8 cellular contexts compared by ENCODE assay signal in the genomic region with DNA sequence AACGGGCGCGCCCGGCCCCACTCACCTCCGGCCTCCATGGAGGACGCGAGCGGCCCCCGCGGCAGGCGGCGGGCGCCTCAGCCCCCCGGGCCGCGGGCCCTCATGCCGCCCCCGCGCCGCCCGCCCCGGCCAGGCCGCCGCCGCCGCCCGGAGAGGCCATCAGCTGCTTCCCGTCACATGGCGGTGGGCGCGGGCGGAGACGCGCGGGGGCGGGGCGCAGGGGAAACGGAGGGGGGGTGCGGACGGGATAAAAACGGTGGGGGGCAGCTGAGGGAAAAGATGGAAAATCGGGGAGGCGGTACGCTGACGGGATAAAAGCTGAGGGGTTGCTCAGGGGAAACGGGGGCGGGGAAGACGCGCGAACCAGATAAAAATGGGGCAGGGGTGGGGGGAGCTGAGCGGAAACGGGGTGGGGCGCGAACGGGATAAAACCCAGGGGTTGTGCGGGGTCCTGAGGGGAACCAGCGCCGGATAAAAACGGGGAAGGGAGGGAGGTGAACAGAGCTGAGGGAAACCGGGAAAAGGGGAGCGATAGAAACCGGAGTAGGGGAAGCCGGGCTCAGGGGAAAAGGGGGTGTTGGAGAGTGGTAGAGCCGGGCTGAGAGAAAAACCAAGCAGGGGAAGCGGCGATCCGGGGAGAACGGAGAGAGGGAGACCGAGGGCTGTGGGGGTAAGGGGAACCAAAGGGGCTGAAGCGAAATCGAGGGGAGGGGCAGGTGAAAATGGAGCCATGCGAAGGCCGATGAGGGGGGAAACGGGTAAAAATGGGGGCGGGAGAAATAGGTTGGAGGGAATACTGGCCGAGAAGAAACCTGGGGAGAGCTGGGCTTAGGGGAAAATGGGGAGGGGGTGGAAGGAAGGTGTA. TPM values are rescaled to one million over a fixed set of nuclear protein-coding genes. Genes with fewer than 3 reads are reported as not detected.
DNase-seq lines count a peak whose midpoint lies in the region; ATAC-seq and TF ChIP-seq lines count a peak whose summit lies in the region.

A gene (minus strand): TSS at position 169 of the 865 bp plus-strand sequence. CDS start 131 bp downstream, at position 38.

- POLR2A ChIA-PET in RWPE1 (lab: Yijun Ruan, JAX; ENCODE audit: low non-redundant PET): interaction anchor here (0.6 kb wide), 1 partner anchor 316 kb away, joined by 6 read pairs; no protein-coding TSS in a partner anchor

- peak within 1 kb of the TSS; percentile 90 for H3K4me3 Mint-ChIP-seq in activated naive CD4-positive, alpha-beta T cell treated with anti-CD3 and anti-CD28 coated beads for 36 hours

- peaks cover 5% of the 10 kb centered on the region for H3K27me3 Mint-ChIP-seq in activated naive CD4-positive, alpha-beta T cell treated with anti-CD3 and anti-CD28 coated beads for 36 hours (ENCODE audit: low read depth)

- DNase-seq in RWPE1 (ENCODE audit: low spot score) (peak; percentile 48), foreskin keratinocyte (no peak), NCI-H128 (lab: John Stamatoyannopoulos, UW; ENCODE audit: unreplicated experiment) (no peak)
- DNase-seq in activated naive CD4-positive, alpha-beta T cell treated with anti-CD3 and anti-CD28 coated beads for 36 hours: peak; percentile 51

- no peaks in the 10 kb centered on the region for H3K9me3 Mint-ChIP-seq in activated naive CD4-positive, alpha-beta T cell treated with anti-CD3 and anti-CD28 coated beads for 36 hours

- H3K27me3 ChIP-seq in foreskin keratinocyte (no peaks in the 10 kb centered on the region), neural cell (ENCODE audit: insufficient read depth, low read depth, low read length) (no peaks in the 10 kb centered on the region)

- peak within 1 kb of the TSS; percentile 93 for H3K27ac ChIP-seq in RWPE1
- peak within 1 kb of the TSS; percentile 80 for H3K27ac ChIP-seq in foreskin keratinocyte
- peak within 1 kb of the TSS; percentile 96 for H3K27ac ChIP-seq in neural cell (ENCODE audit: low read length)

- peak within 1 kb of the TSS; percentile 91 for H3K27ac Mint-ChIP-seq in activated naive CD4-positive, alpha-beta T cell treated with anti-CD3 and anti-CD28 coated beads for 36 hours

- H3K4me1 ChIP-seq in foreskin keratinocyte: peaks cover 12% of the 10 kb centered on the region

- H3K4me3 ChIP-seq in neural cell (ENCODE audit: low read length): peak within 1 kb of the TSS; percentile 90

- H3K36me3 Mint-ChIP-seq in activated naive CD4-positive, alpha-beta T cell treated with anti-CD3 and anti-CD28 coated beads for 36 hours (ENCODE audit: low read depth): no peaks in the 10 kb centered on the region

- H3K9me2 ChIP-seq in neural cell (ENCODE audit: insufficient read depth, low read length): no peaks in the 10 kb centered on the region

- no peak for TF ChIP-seq EP300 in neural cell (conservative IDR thresholded peaks at IDR 0.05; ENCODE audit: poor library complexity, severe bottlenecking)

- no peak for TF ChIP-seq POLR2A in GM18505 (IDR thresholded peaks at IDR 0.05; ENCODE audit: borderline replicate concordance, extremely low read depth, insufficient read depth, insufficient read length)

- H3K36me3 ChIP-seq in neural cell (ENCODE audit: insufficient read depth, low read length): no peaks in the 10 kb centered on the region

- peaks cover 45% of the 10 kb centered on the region for H3K4me1 Mint-ChIP-seq in activated naive CD4-positive, alpha-beta T cell treated with anti-CD3 and anti-CD28 coated beads for 36 hours (ENCODE audit: low read depth)

- H3K79me2 ChIP-seq in neural cell (replicated peaks; ENCODE audit: insufficient read depth, low read length): peaks cover 34% of the 10 kb centered on the region

- intact Hi-C loops in activated naive CD4-positive, alpha-beta T cell treated with anti-CD3 and anti-CD28 coated beads for 36 hours (cut with micrococcal nuclease): loop anchor here (1.0 to 5.0 kb wide), 6 partner anchors 45 to 316 kb away; a partner anchor contains a TSS

- H3F3A ChIP-seq in neural cell (ENCODE audit: insufficient read depth, low read length, poor library complexity, severe bottlenecking): no peaks in the 10 kb centered on the region

- peak within 1 kb of the TSS; percentile 90 for H3K4me2 ChIP-seq in neural cell (ENCODE audit: low read length)

- H3K9me3 ChIP-seq in neural cell (ENCODE audit: low read length): no peaks in the 10 kb centered on the region

- TF ChIP-seq RAD21 in neural cell (conservative IDR thresholded peaks at IDR 0.05): no peak

- H4K20me1 ChIP-seq in neural cell (ENCODE audit: insufficient read depth): no peaks in the 10 kb centered on the region

- ATAC-seq in GM18505 (IDR thresholded peaks at IDR 0.05; ENCODE audit: unreplicated experiment): peak; percentile 44
- peak; percentile 67 for ATAC-seq in HG03432 (IDR thresholded peaks at IDR 0.05; ENCODE audit: unreplicated experiment)
- ATAC-seq in foreskin keratinocyte: peak; percentile 37

- H3K9ac ChIP-seq in neural cell (ENCODE audit: low read length): peak within 1 kb of the TSS; percentile 98

- H2AFZ ChIP-seq in neural cell (ENCODE audit: low read depth, low read length): peak within 1 kb of the TSS; percentile 88

- TF ChIP-seq CTCF in RWPE1 (conservative IDR thresholded peaks at IDR 0.05; ENCODE audit: low read depth) (no peak), foreskin keratinocyte (conservative IDR thresholded peaks at IDR 0.05) (no peak), neural cell (IDR thresholded peaks at IDR 0.05; ENCODE audit: poor library complexity, severe bottlenecking) (no peak), subcutaneous adipose tissue (IDR thresholded peaks at IDR 0.05; ENCODE audit: low read depth) (no peak)

- CTCF ChIA-PET in RWPE1 (lab: Yijun Ruan, JAX): no interaction called here
- CTCF ChIA-PET in activated naive CD4-positive, alpha-beta T cell treated with anti-CD3 and anti-CD28 coated beads for 36 hours (lab: Charles Lee): interaction anchor here (1.5 kb wide), 1 partner anchor 27 kb away, joined by 4 read pairs; no protein-coding TSS in a partner anchor

TF ChIP-seq in neural cell, 6 proteins besides CTCF, POLR2A, EP300 and RAD21:
- TF ChIP-seq, protein P1, sequence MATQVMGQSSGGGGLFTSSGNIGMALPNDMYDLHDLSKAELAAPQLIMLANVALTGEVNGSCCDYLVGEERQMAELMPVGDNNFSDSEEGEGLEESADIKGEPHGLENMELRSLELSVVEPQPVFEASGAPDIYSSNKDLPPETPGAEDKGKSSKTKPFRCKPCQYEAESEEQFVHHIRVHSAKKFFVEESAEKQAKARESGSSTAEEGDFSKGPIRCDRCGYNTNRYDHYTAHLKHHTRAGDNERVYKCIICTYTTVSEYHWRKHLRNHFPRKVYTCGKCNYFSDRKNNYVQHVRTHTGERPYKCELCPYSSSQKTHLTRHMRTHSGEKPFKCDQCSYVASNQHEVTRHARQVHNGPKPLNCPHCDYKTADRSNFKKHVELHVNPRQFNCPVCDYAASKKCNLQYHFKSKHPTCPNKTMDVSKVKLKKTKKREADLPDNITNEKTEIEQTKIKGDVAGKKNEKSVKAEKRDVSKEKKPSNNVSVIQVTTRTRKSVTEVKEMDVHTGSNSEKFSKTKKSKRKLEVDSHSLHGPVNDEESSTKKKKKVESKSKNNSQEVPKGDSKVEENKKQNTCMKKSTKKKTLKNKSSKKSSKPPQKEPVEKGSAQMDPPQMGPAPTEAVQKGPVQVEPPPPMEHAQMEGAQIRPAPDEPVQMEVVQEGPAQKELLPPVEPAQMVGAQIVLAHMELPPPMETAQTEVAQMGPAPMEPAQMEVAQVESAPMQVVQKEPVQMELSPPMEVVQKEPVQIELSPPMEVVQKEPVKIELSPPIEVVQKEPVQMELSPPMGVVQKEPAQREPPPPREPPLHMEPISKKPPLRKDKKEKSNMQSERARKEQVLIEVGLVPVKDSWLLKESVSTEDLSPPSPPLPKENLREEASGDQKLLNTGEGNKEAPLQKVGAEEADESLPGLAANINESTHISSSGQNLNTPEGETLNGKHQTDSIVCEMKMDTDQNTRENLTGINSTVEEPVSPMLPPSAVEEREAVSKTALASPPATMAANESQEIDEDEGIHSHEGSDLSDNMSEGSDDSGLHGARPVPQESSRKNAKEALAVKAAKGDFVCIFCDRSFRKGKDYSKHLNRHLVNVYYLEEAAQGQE (IDR thresholded peaks at IDR 0.05; ENCODE audit: borderline replicate concordance): peak; percentile 32
- no peak for TF ChIP-seq EZH2 (IDR thresholded peaks at IDR 0.05; ENCODE audit: borderline replicate concordance, insufficient read depth, low read length, poor library complexity, severe bottlenecking)
TF ChIP-seq in neural cell: peak in this region for 1.

RNA-seq across cellular contexts. Expression of the gene that starts here (rescaled TPM):
- 10 to 100 TPM; 31.0 to 31.7 TPM for total RNA-seq in activated naive CD4-positive, alpha-beta T cell treated with anti-CD3 and anti-CD28 coated beads for 36 hours
- 82.9 and 84.5 TPM in 2 replicates for total RNA-seq in foreskin keratinocyte
- 47.5 and 50.6 TPM in 2 replicates for polyA plus RNA-seq in foreskin keratinocyte
- 155 and 165 TPM in 2 replicates for polyA plus RNA-seq in neural cell
- polyA minus RNA-seq in neural cell: 225 and 235 TPM in 2 replicates
- total RNA-seq in subcutaneous adipose tissue: 10 to 100 TPM; 52.7 to 88.9 (median 58.8) TPM

Comparison
In these comparisons a context has a peak if more than half of its experiments do, and no peak if none do; other contexts are left out.
1. DNase-seq: peak in RWPE1 (single experiment) and activated naive CD4-positive, alpha-beta T cell treated with anti-CD3 and anti-CD28 coated beads for 36 hours (single experiment); none in foreskin keratinocyte (0 of 2) and NCI-H128 (single experiment).
2. Peak in every context shown above with its lines, with median percentiles within 50 percentile points of each other: ATAC-seq and H3K27ac ChIP-seq.